10 cellular contexts compared by ENCODE assay signal in the genomic region with DNA sequence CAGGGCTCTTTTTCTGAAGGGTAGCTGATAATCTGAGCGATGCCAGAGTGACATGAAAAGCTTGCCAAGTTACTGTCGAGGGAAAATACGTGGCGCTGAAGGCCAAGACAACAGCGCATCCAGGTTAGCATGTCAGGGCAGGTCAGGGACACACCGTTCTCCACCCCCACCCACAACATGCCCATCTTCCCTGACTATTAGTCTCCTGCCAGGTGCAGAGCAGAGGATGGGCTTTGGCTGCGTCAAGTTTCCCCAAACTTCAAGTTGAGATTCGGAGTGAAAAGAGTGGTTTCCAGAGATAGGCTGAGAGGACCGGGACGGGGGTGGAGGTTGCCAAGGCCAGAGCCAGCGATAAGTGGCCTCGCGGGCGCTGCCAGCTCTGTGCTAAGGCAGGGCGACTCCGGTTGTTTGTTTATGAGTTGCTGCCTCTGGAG. TPM values are rescaled to one million over a fixed set of nuclear protein-coding genes. Genes with fewer than 3 reads are reported as not detected.
A peak's percentile ranks its signal among the peaks of the same experiment; 100 is the strongest.
DNase-seq lines count a peak whose midpoint lies in the region; ATAC-seq and TF ChIP-seq lines count a peak whose summit lies in the region.
"Had no signal": no experiment of that assay in that cellular context is flagged by ENCODE, and none has a peak within 500 bp of the region (broad histone marks: within the 10 kb centered on the region; RNA-seq: fewer than 3 reads in every experiment).

No MANE protein-coding gene starts in this region.

- TF ChIP-seq CTCF in coronary artery (IDR thresholded peaks at IDR 0.05) (no peak), thoracic aorta (IDR thresholded peaks at IDR 0.05) (no peak), PC-9 (conservative IDR thresholded peaks at IDR 0.05) (no peak)

- no peaks in the 10 kb centered on the region for H3K9me3 ChIP-seq in thoracic aorta
- no peaks in the 10 kb centered on the region for H3K9me3 ChIP-seq in PC-9 (ENCODE audit: insufficient read depth, low read depth)

- no peaks in the 10 kb centered on the region for H3K79me2 ChIP-seq in PC-9 (ENCODE audit: low read depth)

- H3K4me3 ChIP-seq in coronary artery (peak overlapping the region; percentile 74), thoracic aorta (peak overlapping the region; percentile 82), PC-9 (no peak overlapping the region)

- POLR2A ChIA-PET in PC-9 (lab: Charles Lee; ENCODE audit: unreplicated experiment) = no interaction called here

- H3F3A ChIP-seq in PC-9 (ENCODE audit: insufficient read depth, low read depth) = no peaks in the 10 kb centered on the region

- H3K9me2 ChIP-seq in PC-9 (ENCODE audit: insufficient read depth) = no peaks in the 10 kb centered on the region

- H3K27me3 ChIP-seq in thoracic aorta (replicated peaks; ENCODE audit: insufficient read depth) (no peaks in the 10 kb centered on the region), PC-9 (ENCODE audit: insufficient read depth, low read depth) (no peaks in the 10 kb centered on the region)

- H3K27ac ChIP-seq in coronary artery = peak overlapping the region in 1 of 2 donors; percentile 81
- H3K27ac ChIP-seq in thoracic aorta = peak overlapping the region; percentile 76 to 83
- no peak overlapping the region for H3K27ac ChIP-seq in PC-9
- H3K27ac ChIP-seq: VCaP had no signal

- intact Hi-C loops in PC-9 (cut with micrococcal nuclease; ENCODE audit: unreplicated experiment) = no loop called here

- ATAC-seq in left lobe of liver (peak; percentile 65), thoracic aorta (ENCODE audit: insufficient number of reproducible peaks, low FRiP score, low read depth) (no peak), HG02973 (IDR thresholded peaks at IDR 0.05; ENCODE audit: unreplicated experiment) (no peak)

- H3K36me3 ChIP-seq in thoracic aorta (no peaks in the 10 kb centered on the region), PC-9 (ENCODE audit: low read depth) (no peaks in the 10 kb centered on the region)

- H4K20me1 ChIP-seq in PC-9 (ENCODE audit: insufficient read depth) = no peaks in the 10 kb centered on the region

- DNase-seq in NCI-H2227 treated with DMSO at 0.1 percent for 48 hours (lab: John Stamatoyannopoulos, UW) (peak; percentile 26), NCI-H2227 (lab: John Stamatoyannopoulos, UW; ENCODE audit: unreplicated experiment) (no peak), coronary artery (ENCODE audit: low spot score) (peak; percentile 67), left lobe of liver (ENCODE audit: low spot score) (peak; percentile 83), thoracic aorta (ENCODE audit: low spot score) (no peak), GM19238 (ENCODE audit: insufficient read length, low spot score) (no peak), PC-9 (no peak)
- DNase-seq: NCI-H187 had no signal

- no TSS peak for BruUV-seq in PC-9 (replicated peaks; lab: Mats Ljungman, UMichigan)

- no peak overlapping the region for H2AFZ ChIP-seq in PC-9

- CTCF ChIA-PET in PC-9 (lab: Charles Lee) = no interaction called here

- H3K4me1 ChIP-seq in thoracic aorta (ENCODE audit: control insufficient read depth in 1 of 2, low read depth in 2 of 2) (peaks cover 0 to 18% of the 10 kb centered on the region in 2 donors), PC-9 (replicated peaks; ENCODE audit: insufficient read depth) (no peaks in the 10 kb centered on the region)

- no peak overlapping the region for H3K4me2 ChIP-seq in PC-9

RNA-seq across cellular contexts. Expression of a gene that starts 1.7 kb away (rescaled TPM):
- total RNA-seq in left lobe of liver (1.2 TPM), thoracic aorta (1 to 10 TPM; 3.5 to 3.7 TPM), PC-9 (2021) (0.15 and 0.74 TPM in 2 replicates)

Comparison
In these comparisons a context has a peak if more than half of its experiments do, and no peak if none do; other contexts are left out.
1. DNase-seq: peak in NCI-H2227 treated with DMSO at 0.1 percent for 48 hours (single experiment), coronary artery (single experiment) and left lobe of liver (single experiment); none in NCI-H2227 (single experiment), thoracic aorta (single experiment), GM19238 (single experiment) and PC-9 (0 of 2).